ENCODE assay signal across 16 cellular contexts in the genomic region with DNA sequence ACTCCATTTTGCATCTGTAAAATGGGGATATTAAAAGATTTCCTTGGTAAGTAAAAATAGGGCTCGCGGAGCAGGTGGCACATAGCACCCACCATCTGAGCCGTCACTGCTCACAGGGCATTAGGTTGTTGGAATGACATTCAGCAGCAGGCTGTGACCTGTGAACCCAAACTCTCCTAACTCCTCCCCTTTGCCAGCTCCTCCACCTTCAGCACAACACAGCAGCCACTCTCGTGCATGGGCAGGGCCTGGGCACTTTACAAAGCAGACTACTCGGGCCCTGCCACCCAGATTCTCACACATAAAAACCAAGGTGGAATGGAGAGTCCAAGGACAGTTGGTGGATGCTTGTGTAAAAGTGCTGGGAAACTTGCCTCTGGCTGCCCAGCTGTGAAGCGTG.
DNase-seq lines count a peak whose midpoint lies in the region; ATAC-seq and TF ChIP-seq lines count a peak whose summit lies in the region.
"Had no signal": no experiment of that assay in that cellular context is flagged by ENCODE, and none has a peak within 500 bp of the region (broad histone marks: within the 10 kb centered on the region; RNA-seq: fewer than 3 reads in every experiment).

No MANE protein-coding gene starts in this region.

- H3K9me3 Mint-ChIP-seq in activated naive CD8-positive, alpha-beta T cell (ENCODE audit: low read depth): no peaks in the 10 kb centered on the region
- no peaks in the 10 kb centered on the region for H3K9me3 Mint-ChIP-seq in activated naive CD8-positive, alpha-beta T cell treated with anti-CD3 and anti-CD28 coated beads for 36 hours
- no peaks in the 10 kb centered on the region for H3K9me3 Mint-ChIP-seq in natural killer cell
- H3K9me3 Mint-ChIP-seq: IgD-negative memory B cell had no signal

- no peaks in the 10 kb centered on the region for H3K9me3 ChIP-seq in T-helper 17 cell (ENCODE audit: control insufficient read depth, low read length, poor library complexity, severe bottlenecking)
- H3K9me3 ChIP-seq: SJSA1 had no signal

- DNase-seq in activated naive CD8-positive, alpha-beta T cell treated with anti-CD3 and anti-CD28 coated beads for 36 hours: no peak
- DNase-seq in T-helper 17 cell (no peak), natural killer cell (no peak), GM03348 (ENCODE audit: low spot score) (no peak)
- DNase-seq in activated naive CD4-positive, alpha-beta T cell treated with Interleukin-2 at 50 U/mL for 16 hours: no peak
- DNase-seq: DMS79, NCI-H1105, NCI-H2029 treated with DMSO at 0.1 percent for 48 hours, NCI-H2171 treated with DMSO at 0.1 percent for 48 hours, NCI-H446, NCI-H526 treated with DMSO at 0.1 percent for 48 hours had no signal

- intact Hi-C loops in natural killer cell (cut with micrococcal nuclease): no loop called here

- ATAC-seq in T-helper 17 cell: no peak
- no peak for ATAC-seq in natural killer cell
- ATAC-seq in GM21723 (IDR thresholded peaks at IDR 0.05; ENCODE audit: unreplicated experiment): no peak
- ATAC-seq: Right ventricle myocardium inferior had no signal

- TF ChIP-seq CTCF in natural killer cell (IDR thresholded peaks at IDR 0.05): no peak

- no peak overlapping the region for H3K4me3 Mint-ChIP-seq in activated naive CD8-positive, alpha-beta T cell
- no peak overlapping the region for H3K4me3 Mint-ChIP-seq in activated naive CD8-positive, alpha-beta T cell treated with anti-CD3 and anti-CD28 coated beads for 36 hours
- H3K4me3 Mint-ChIP-seq in T-helper 17 cell (no peak overlapping the region), natural killer cell (no peak overlapping the region)

- H3K27ac Mint-ChIP-seq in activated naive CD8-positive, alpha-beta T cell: peak overlapping the region; percentile 46
- no peak overlapping the region for H3K27ac Mint-ChIP-seq in activated naive CD8-positive, alpha-beta T cell treated with anti-CD3 and anti-CD28 coated beads for 36 hours
- H3K27ac Mint-ChIP-seq in T-helper 17 cell (peak overlapping the region; percentile 91), natural killer cell (peak overlapping the region; percentile 94)

- H3K27me3 Mint-ChIP-seq in activated naive CD8-positive, alpha-beta T cell: no peaks in the 10 kb centered on the region
- no peaks in the 10 kb centered on the region for H3K27me3 Mint-ChIP-seq in activated naive CD8-positive, alpha-beta T cell treated with anti-CD3 and anti-CD28 coated beads for 36 hours
- H3K27me3 Mint-ChIP-seq in T-helper 17 cell (no peaks in the 10 kb centered on the region), natural killer cell (ENCODE audit: low read depth in 2 of 2) (no peaks in the 10 kb centered on the region)
- H3K27me3 Mint-ChIP-seq: IgD-negative memory B cell had no signal

- H3K4me1 Mint-ChIP-seq in activated naive CD8-positive, alpha-beta T cell (ENCODE audit: low read depth): peaks cover 50% of the 10 kb centered on the region
- peaks cover 27% of the 10 kb centered on the region for H3K4me1 Mint-ChIP-seq in activated naive CD8-positive, alpha-beta T cell treated with anti-CD3 and anti-CD28 coated beads for 36 hours
- H3K4me1 Mint-ChIP-seq in T-helper 17 cell: peaks cover 44% of the 10 kb centered on the region
- peaks cover 56 to 63% of the 10 kb centered on the region in 2 donors for H3K4me1 Mint-ChIP-seq in natural killer cell

- H3K36me3 Mint-ChIP-seq in activated naive CD8-positive, alpha-beta T cell: peaks cover 16% of the 10 kb centered on the region
- peaks cover 37% of the 10 kb centered on the region for H3K36me3 Mint-ChIP-seq in activated naive CD8-positive, alpha-beta T cell treated with anti-CD3 and anti-CD28 coated beads for 36 hours
- H3K36me3 Mint-ChIP-seq in T-helper 17 cell (ENCODE audit: low read depth): peaks cover 8% of the 10 kb centered on the region
- H3K36me3 Mint-ChIP-seq in natural killer cell: peaks cover 36% of the 10 kb centered on the region
